In the genomic region with DNA sequence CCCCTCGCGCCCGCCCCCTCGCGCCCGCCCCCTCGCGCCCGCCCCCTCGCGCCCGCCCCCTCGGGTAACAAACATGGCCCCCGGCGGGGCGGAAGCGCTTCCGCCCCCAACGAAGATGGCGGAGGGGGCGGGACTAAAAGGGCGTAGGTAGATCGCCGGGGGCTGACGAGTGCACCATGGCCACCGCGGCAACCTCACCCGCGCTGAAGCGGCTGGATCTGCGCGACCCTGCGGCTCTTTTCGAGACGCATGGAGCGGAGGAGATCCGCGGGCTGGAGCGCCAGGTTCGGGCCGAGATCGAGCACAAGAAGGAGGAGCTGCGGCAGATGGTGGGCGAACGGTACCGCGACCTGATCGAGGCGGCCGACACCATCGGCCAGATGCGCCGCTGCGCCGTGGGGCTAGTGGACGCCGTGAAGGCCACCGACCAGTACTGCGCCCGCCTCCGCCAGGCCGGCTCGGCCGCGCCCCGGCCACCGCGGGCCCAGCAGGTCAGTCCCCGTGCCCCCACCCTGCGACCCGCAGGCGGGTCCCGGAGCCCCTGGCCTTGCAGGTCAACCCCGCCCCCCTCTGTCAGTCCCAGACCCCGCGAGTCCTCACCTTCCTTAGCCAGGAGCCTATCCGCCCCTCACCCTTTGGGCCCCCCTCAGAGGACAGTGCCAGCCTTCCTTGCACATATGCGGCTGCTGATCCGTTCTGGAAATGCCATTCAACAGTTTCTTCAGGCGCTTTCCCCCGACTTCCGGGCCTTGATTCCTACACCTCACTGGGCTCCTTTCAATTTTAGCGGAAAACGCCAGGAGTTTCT, we compare ENCODE assay signal across 8 cellular contexts. TPM values are rescaled to one million over a fixed set of nuclear protein-coding genes. Genes with fewer than 3 reads are reported as not detected.
A peak's percentile ranks its signal among the peaks of the same experiment; 100 is the strongest.
DNase-seq lines count a peak whose midpoint lies in the region; ATAC-seq and TF ChIP-seq lines count a peak whose summit lies in the region.

A gene with protein sequence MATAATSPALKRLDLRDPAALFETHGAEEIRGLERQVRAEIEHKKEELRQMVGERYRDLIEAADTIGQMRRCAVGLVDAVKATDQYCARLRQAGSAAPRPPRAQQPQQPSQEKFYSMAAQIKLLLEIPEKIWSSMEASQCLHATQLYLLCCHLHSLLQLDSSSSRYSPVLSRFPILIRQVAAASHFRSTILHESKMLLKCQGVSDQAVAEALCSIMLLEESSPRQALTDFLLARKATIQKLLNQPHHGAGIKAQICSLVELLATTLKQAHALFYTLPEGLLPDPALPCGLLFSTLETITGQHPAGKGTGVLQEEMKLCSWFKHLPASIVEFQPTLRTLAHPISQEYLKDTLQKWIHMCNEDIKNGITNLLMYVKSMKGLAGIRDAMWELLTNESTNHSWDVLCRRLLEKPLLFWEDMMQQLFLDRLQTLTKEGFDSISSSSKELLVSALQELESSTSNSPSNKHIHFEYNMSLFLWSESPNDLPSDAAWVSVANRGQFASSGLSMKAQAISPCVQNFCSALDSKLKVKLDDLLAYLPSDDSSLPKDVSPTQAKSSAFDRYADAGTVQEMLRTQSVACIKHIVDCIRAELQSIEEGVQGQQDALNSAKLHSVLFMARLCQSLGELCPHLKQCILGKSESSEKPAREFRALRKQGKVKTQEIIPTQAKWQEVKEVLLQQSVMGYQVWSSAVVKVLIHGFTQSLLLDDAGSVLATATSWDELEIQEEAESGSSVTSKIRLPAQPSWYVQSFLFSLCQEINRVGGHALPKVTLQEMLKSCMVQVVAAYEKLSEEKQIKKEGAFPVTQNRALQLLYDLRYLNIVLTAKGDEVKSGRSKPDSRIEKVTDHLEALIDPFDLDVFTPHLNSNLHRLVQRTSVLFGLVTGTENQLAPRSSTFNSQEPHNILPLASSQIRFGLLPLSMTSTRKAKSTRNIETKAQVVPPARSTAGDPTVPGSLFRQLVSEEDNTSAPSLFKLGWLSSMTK (plus strand): TSS at position 162 of the 808 bp plus-strand sequence. CDS start 15 bp downstream, at position 177.

- H3K27ac ChIP-seq in parathyroid adenoma (peak within 1 kb of the TSS; percentile 82), thyroid gland (peak within 1 kb of the TSS; percentile 63 to 88 (median 72))

- peaks cover 43% of the 10 kb centered on the region for H3K36me3 Mint-ChIP-seq in HFFc6 (ENCODE audit: low read depth)
- peaks cover 13% of the 10 kb centered on the region for H3K36me3 Mint-ChIP-seq in activated naive CD8-positive, alpha-beta T cell treated with anti-CD3 and anti-CD28 coated beads, Interleukin-2, amount 10 ng/mL, durations not matched to agents 7 days and 5 days

- peak within 1 kb of the TSS; percentile 97 for H3K4me3 Mint-ChIP-seq in HFFc6
- H3K4me3 Mint-ChIP-seq in activated naive CD8-positive, alpha-beta T cell treated with anti-CD3 and anti-CD28 coated beads, Interleukin-2, amount 10 ng/mL, durations not matched to agents 7 days and 5 days = peak within 1 kb of the TSS; percentile 97

- WGBS in thyroid gland, 2 donors = 0 to 1% methylated on average over 15 to 44 of the region's 84 CpGs

- H3K9me3 ChIP-seq in parathyroid adenoma (ENCODE audit: control insufficient read depth, low read length) (no peaks in the 10 kb centered on the region), thyroid gland (no peaks in the 10 kb centered on the region)

- no peaks in the 10 kb centered on the region for H3K9me3 Mint-ChIP-seq in HFFc6
- H3K9me3 Mint-ChIP-seq in activated naive CD8-positive, alpha-beta T cell treated with anti-CD3 and anti-CD28 coated beads, Interleukin-2, amount 10 ng/mL, durations not matched to agents 7 days and 5 days = no peaks in the 10 kb centered on the region

- peak within 1 kb of the TSS; percentile 92 for H2AFZ ChIP-seq in parathyroid adenoma

- H3K79me2 ChIP-seq in parathyroid adenoma = peaks cover 6% of the 10 kb centered on the region

- POLR2A ChIA-PET in activated naive CD8-positive, alpha-beta T cell treated with anti-CD3 and anti-CD28 coated beads, Interleukin-2, amount 10 ng/mL, durations not matched to agents 7 days and 5 days (lab: Charles Lee) = interaction anchor here (0.8 to 3.3 kb wide), 11 partner anchors 9 to 600 kb away, joined by 3 to 32 read pairs (median 3); a partner anchor contains a TSS

- peaks cover 49% of the 10 kb centered on the region for H3K4me1 Mint-ChIP-seq in HFFc6 (ENCODE audit: low read depth)
- H3K4me1 Mint-ChIP-seq in activated naive CD8-positive, alpha-beta T cell treated with anti-CD3 and anti-CD28 coated beads, Interleukin-2, amount 10 ng/mL, durations not matched to agents 7 days and 5 days = peaks cover 17% of the 10 kb centered on the region

- no peaks in the 10 kb centered on the region for H3K27me3 ChIP-seq in GM06990 (replicated peaks; ENCODE audit: control insufficient read depth, insufficient read depth, low read length)
- H3K27me3 ChIP-seq in parathyroid adenoma (ENCODE audit: control insufficient read depth, insufficient read depth, low read length) = no peaks in the 10 kb centered on the region
- no peaks in the 10 kb centered on the region for H3K27me3 ChIP-seq in thyroid gland

- peak; percentile 77 for ATAC-seq in activated naive CD8-positive, alpha-beta T cell treated with anti-CD3 and anti-CD28 coated beads, Interleukin-2, amount 10 ng/mL, durations not matched to agents 7 days and 5 days (ENCODE audit: low read depth)
- peak; percentile 89 for ATAC-seq in Right ventricle myocardium superior (ENCODE audit: poor library complexity)

- H3K4me3 ChIP-seq in GM06990 (replicated peaks; ENCODE audit: low read depth, low read length) (peak within 1 kb of the TSS; percentile 97), parathyroid adenoma (ENCODE audit: low read depth, low read length) (peak within 1 kb of the TSS; percentile 69), thyroid gland (replicated peaks in 1 of 3) (peak within 1 kb of the TSS; percentile 86 to 98 (median 90))

- no peaks in the 10 kb centered on the region; the same call in 1 of the 2 replicates for H3K27me3 Mint-ChIP-seq in HFFc6 (ENCODE audit: insufficient read depth)
- H3K27me3 Mint-ChIP-seq in activated naive CD8-positive, alpha-beta T cell treated with anti-CD3 and anti-CD28 coated beads, Interleukin-2, amount 10 ng/mL, durations not matched to agents 7 days and 5 days = no peaks in the 10 kb centered on the region

- DNase-seq in GM06990 (ENCODE audit: extremely low read depth, insufficient read length) (peak; percentile 91), HFFc6 (peak; percentile 65), NCI-H1105 (lab: John Stamatoyannopoulos, UW) (peak; percentile 81), SW 1271 (lab: John Stamatoyannopoulos, UW) (peak; percentile 73 to 84), Right ventricle myocardium superior (peak; percentile 92), thyroid gland (peak; percentile 74 to 88)
- DNase-seq in activated naive CD8-positive, alpha-beta T cell treated with anti-CD3 and anti-CD28 coated beads, Interleukin-2, amount 10 ng/mL, durations not matched to agents 7 days and 5 days = peak; percentile 81

- no peak for TF ChIP-seq CTCF in GM06990 (IDR thresholded peaks at IDR 0.05; ENCODE audit: insufficient read depth, low read length, poor library complexity, severe bottlenecking)
- TF ChIP-seq CTCF in HFFc6 (IDR thresholded peaks at IDR 0.05) = no peak; the same call in 1 of the 2 replicates
- TF ChIP-seq CTCF in parathyroid adenoma (IDR thresholded peaks at IDR 0.05) = no peak
- no peak for TF ChIP-seq CTCF in thyroid gland (IDR thresholded peaks at IDR 0.05)

- peak within 1 kb of the TSS; percentile 59 for H3K9ac ChIP-seq in parathyroid adenoma

- peaks cover 8% of the 10 kb centered on the region for H3K36me3 ChIP-seq in GM06990 (ENCODE audit: control insufficient read depth, insufficient read depth, low read length)
- no peaks in the 10 kb centered on the region for H3K36me3 ChIP-seq in parathyroid adenoma (ENCODE audit: control insufficient read depth, insufficient read depth, low read length)
- peaks cover 15 to 16% of the 10 kb centered on the region in 2 donors for H3K36me3 ChIP-seq in thyroid gland

- peak within 1 kb of the TSS; percentile 88 for H3K4me2 ChIP-seq in parathyroid adenoma (ENCODE audit: low read length)

- peaks cover 8% of the 10 kb centered on the region for H3K4me1 ChIP-seq in parathyroid adenoma
- peaks cover 6 to 10% of the 10 kb centered on the region in 2 donors for H3K4me1 ChIP-seq in thyroid gland

- intact Hi-C loops in Right ventricle myocardium superior (cut with DNase I) = loop anchor here (5.0 kb wide), 1 partner anchor 39 kb away; a partner anchor contains a TSS
- intact Hi-C loops in thyroid gland (cut with DNase I) = loop anchor here (5.0 kb wide), 2 partner anchors 39 to 179 kb away; a partner anchor contains a TSS

- peak in 1 of 2 donors; percentile 76 for TF ChIP-seq POLR2A in thyroid gland (IDR thresholded peaks at IDR 0.05)

- peak within 1 kb of the TSS; percentile 97 for H3K27ac Mint-ChIP-seq in HFFc6
- peak within 1 kb of the TSS; percentile 96 for H3K27ac Mint-ChIP-seq in activated naive CD8-positive, alpha-beta T cell treated with anti-CD3 and anti-CD28 coated beads, Interleukin-2, amount 10 ng/mL, durations not matched to agents 7 days and 5 days

RNA-seq across cellular contexts. Expression of the gene that starts here (rescaled TPM):
- 10 to 100 TPM; 47.3 to 59.0 (median 55.8) TPM for total RNA-seq in HFFc6 (2021; fragmentation: NEBNext Ultra II Directional; extraction: Animal tissue kit (Norgen Biotek cat#: 25700))
- 10 to 100 TPM; 51.8 to 53.7 TPM for total RNA-seq in activated naive CD8-positive, alpha-beta T cell treated with anti-CD3 and anti-CD28 coated beads, Interleukin-2, amount 10 ng/mL, durations not matched to agents 7 days and 5 days
- total RNA-seq in Right ventricle myocardium superior (46.1 TPM), thyroid gland (10 to 100 TPM; 31.9 to 42.9 (median 37.2) TPM)

Comparison
In these comparisons a context has a peak if more than half of its experiments do, and no peak if none do; other contexts are left out.
1. Peak in every context shown above with its lines: DNase-seq, ATAC-seq, H3K4me3 ChIP-seq and H3K27ac ChIP-seq.